ENCODE assay signal across 1 cellular context in genomic region chr7:117036034-117036669, GRCh38.
A peak's percentile ranks its signal among the peaks of the same experiment; 100 is the strongest.
TF ChIP-seq lines count a peak whose summit lies in the region.

No MANE protein-coding gene starts in this region.

TF ChIP-seq in K562, 482 proteins besides CTCF, POLR2A, EP300 and RAD21 (continued from another document):
- no peak for TF ChIP-seq ZBTB33 (CRISPR knock-in tag; IDR thresholded peaks at IDR 0.05)
- no peak for TF ChIP-seq ZKSCAN1 (IDR thresholded peaks at IDR 0.05; ENCODE audit: low read depth, low read length)
- no peak for TF ChIP-seq ZNF318 (IDR thresholded peaks at IDR 0.05; ENCODE audit: borderline replicate concordance in 1 of 2, low read depth in 1 of 2)
- TF ChIP-seq ZNF785 (CRISPR knock-in tag; IDR thresholded peaks at IDR 0.05) = no peak
- no peak for TF ChIP-seq TARDBP (IDR thresholded peaks at IDR 0.05)
- no peak for TF ChIP-seq MEIS2 (IDR thresholded peaks at IDR 0.05; ENCODE audit: partially characterized antibody)
- TF ChIP-seq ZNF316 (IDR thresholded peaks at IDR 0.05) = peak; percentile 97
- TF ChIP-seq ZNF23 (CRISPR knock-in tag; IDR thresholded peaks at IDR 0.05) = no peak
